ENCODE assay signal across 1 cellular context in genomic region chr5:139473105-139473504, GRCh38.
TF ChIP-seq lines count a peak whose summit lies in the region.

No MANE protein-coding gene starts in this region.

TF ChIP-seq in HepG2, 621 proteins besides CTCF, POLR2A, EP300 and RAD21:
- TF ChIP-seq TIGD3 (CRISPR knock-in tag; IDR thresholded peaks at IDR 0.05; ENCODE audit: borderline replicate concordance) (no peak), ZNF619 (CRISPR knock-in tag; IDR thresholded peaks at IDR 0.05) (no peak), POGK (CRISPR knock-in tag; conservative IDR thresholded peaks at IDR 0.05) (no peak), ASH2L (IDR thresholded peaks at IDR 0.05; ENCODE audit: insufficient read length, low read depth, low read length) (no peak), PBX3 (CRISPR knock-in tag; IDR thresholded peaks at IDR 0.05; ENCODE audit: borderline replicate concordance) (no peak), ARID3A (IDR thresholded peaks at IDR 0.05; ENCODE audit: low read depth, low read length) (no peak), PREB (CRISPR knock-in tag; IDR thresholded peaks at IDR 0.05) (no peak), ZNF496 (CRISPR knock-in tag; IDR thresholded peaks at IDR 0.05; ENCODE audit: insufficient replicate concordance) (no peak), IKZF5 (CRISPR knock-in tag; IDR thresholded peaks at IDR 0.05) (no peak), NFRKB (IDR thresholded peaks at IDR 0.05) (no peak), ZNF280D (CRISPR knock-in tag; IDR thresholded peaks at IDR 0.05) (no peak), AHR (CRISPR knock-in tag; IDR thresholded peaks at IDR 0.05) (no peak)
